In the genomic region with DNA sequence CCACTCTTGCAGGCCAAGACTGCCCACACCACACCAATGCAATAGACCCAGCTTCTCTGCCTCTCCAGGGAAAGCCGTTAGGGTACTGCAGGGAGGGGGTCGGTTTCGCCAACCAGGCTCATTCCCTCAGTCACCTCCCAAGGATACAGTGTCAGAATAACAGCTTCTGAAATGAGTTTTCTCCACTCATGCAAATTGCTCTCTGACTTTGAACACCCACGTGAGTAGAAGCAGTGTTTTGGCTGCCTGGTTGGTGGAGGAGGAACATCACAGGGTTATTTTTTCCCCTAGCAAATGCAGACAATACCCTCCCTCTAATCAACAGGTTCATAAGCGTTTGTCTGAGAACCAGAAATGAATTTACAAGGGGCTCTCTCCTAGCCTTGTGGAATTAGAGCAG, we compare ENCODE assay signal across 18 cellular contexts.
DNase-seq lines count a peak whose midpoint lies in the region; ATAC-seq, FAIRE-seq and TF ChIP-seq lines count a peak whose summit lies in the region.
"Had no signal": no experiment of that assay in that cellular context is flagged by ENCODE, and none has a peak within 500 bp of the region (broad histone marks: within the 10 kb centered on the region; RNA-seq: fewer than 3 reads in every experiment).

No MANE protein-coding gene starts in this region.

- H4K91ac ChIP-seq in trophoblast cell (ENCODE audit: low read depth, low read length): no peak overlapping the region

- no peak for DNase-seq in activated CD4-positive, CD25-positive, alpha-beta regulatory T cell (lab: John Stamatoyannopoulos, UW)
- DNase-seq in GM12878 (ENCODE audit: low read depth, low spot score): no peak
- DNase-seq in trophoblast cell: no peak
- DNase-seq in foreskin keratinocyte: no peak
- no peak for DNase-seq in left lobe of liver (ENCODE audit: low spot score)
- DNase-seq: amniotic stem cell; esophagus squamous epithelium; NCI-H1105 treated with DMSO at 0.1 percent for 48 hours; NCI-H345; stimulated activated naive CD8-positive, alpha-beta T cell treated with anti-CD3 and anti-CD28 coated beads, Interleukin-15, Interleukin-2, amounts not matched to agents 100 U/mL and 50 U/mL, for 24 hours had no signal

- no peak overlapping the region for H2AK5ac ChIP-seq in trophoblast cell (ENCODE audit: low read length)

- H4K12ac ChIP-seq in trophoblast cell (ENCODE audit: low read depth, low read length): no peak overlapping the region

- no peaks in the 10 kb centered on the region for H4K20me1 ChIP-seq in GM12878 (ENCODE audit: control insufficient read depth, insufficient read depth)

- in situ Hi-C loops in GM12878 (cut with MboI): no loop called here

- SMC1A ChIA-PET in GM12878 (lab: Charles Lee; ENCODE audit: uncharacterized antibody, unreplicated experiment): interaction anchor here (0.7 to 10.8 kb wide), 12 partner anchors 10 to 128 kb away, joined by 3 to 102 read pairs (median 5); no protein-coding TSS in a partner anchor

- intact Hi-C loops in GM12878 (cut with micrococcal nuclease; ENCODE audit: unreplicated experiment): no loop called here

- H3K18ac ChIP-seq in trophoblast cell (ENCODE audit: low read length): peak overlapping the region; percentile 42

- H3K79me1 ChIP-seq in trophoblast cell (ENCODE audit: low read length): peaks cover 11% of the 10 kb centered on the region

- TF ChIP-seq CTCF in GM12878 (IDR thresholded peaks at IDR 0.05 in 2 of 3, conservative IDR thresholded peaks at IDR 0.05 in 1 of 3; ENCODE audit: control insufficient read depth in 2 of 3, extremely low read depth in 1 of 3, insufficient read depth in 1 of 3, low read depth in 3 of 3, low read length in 3 of 3) (no peak), foreskin keratinocyte (conservative IDR thresholded peaks at IDR 0.05) (no peak)

- RAD21 ChIA-PET in GM12878 (lab: Charles Lee; ENCODE audit: unreplicated experiment): interaction anchor here (0.7 to 5.7 kb wide), 12 partner anchors 12 to 243 kb away, joined by 3 to 28 read pairs (median 4); no protein-coding TSS in a partner anchor

- H3K36me3 ChIP-seq in GM12878 (ENCODE audit: control insufficient read depth in 2 of 2, insufficient read depth in 2 of 2, low read length in 1 of 2) (no peaks in the 10 kb centered on the region; a peak in 1 of 4 replicates), trophoblast cell (ENCODE audit: control insufficient read depth in 1 of 2, insufficient read depth in 2 of 2, low read length in 2 of 2) (peaks cover 0 to 3% of the 10 kb centered on the region in 2 experiments)
- H3K36me3 ChIP-seq: esophagus squamous epithelium, neutrophil had no signal

- no peak for FAIRE-seq in GM12878 (lab: Jason Lieb, UNC)
- FAIRE-seq: G401.6, GM18507 had no signal

- CTCF ChIA-PET in GM12878 (lab: Yijun Ruan, JAX): interaction anchor here (0.8 to 3.3 kb wide), 8 partner anchors 13 to 243 kb away, joined by 4 to 17 read pairs (median 6); no protein-coding TSS in a partner anchor

- H2BK12ac ChIP-seq in trophoblast cell (ENCODE audit: low read length): no peak overlapping the region

- no peak overlapping the region for H2BK120ac ChIP-seq in trophoblast cell (ENCODE audit: insufficient read depth, low read length, poor library complexity)

- no peak for TF ChIP-seq POLR2A in GM12878 (IDR thresholded peaks at IDR 0.05; ENCODE audit: low read depth, low read length)

- no peak overlapping the region for H3K14ac ChIP-seq in trophoblast cell (ENCODE audit: low read length)

- no peak overlapping the region for H3K4ac ChIP-seq in trophoblast cell (ENCODE audit: low read depth, low read length)

- peak; percentile 14 to 30 for ATAC-seq in activated CD4-positive, CD25-positive, alpha-beta regulatory T cell treated with anti-CD3 and anti-CD28 coated beads, Interleukin-2, amount 50 U/mL, for 24 hours
- ATAC-seq in HG02798 (IDR thresholded peaks at IDR 0.05; ENCODE audit: poor library complexity, unreplicated experiment): peak; percentile 46
- ATAC-seq in GM12878: peak; percentile 62
- no peak for ATAC-seq in foreskin keratinocyte
- no peak for ATAC-seq in GM19351 (IDR thresholded peaks at IDR 0.05; ENCODE audit: unreplicated experiment)
- no peak for ATAC-seq in left lobe of liver
- ATAC-seq: SK-N-SH treated with all-trans-retinoic acid at 6 μM for 48 hours; stimulated activated naive CD8-positive, alpha-beta T cell treated with anti-CD3 and anti-CD28 coated beads, Interleukin-15, Interleukin-2, amounts not matched to agents 100 U/mL and 50 U/mL, for 24 hours had no signal

- H3K27me3 ChIP-seq in GM12878 (replicated peaks in 1 of 2; ENCODE audit: control insufficient read depth in 2 of 2, insufficient read depth in 2 of 2, low read length in 1 of 2) (no peaks in the 10 kb centered on the region), trophoblast cell (ENCODE audit: insufficient read depth, low read length) (no peaks in the 10 kb centered on the region), foreskin keratinocyte (no peaks in the 10 kb centered on the region)
- H3K27me3 ChIP-seq: esophagus squamous epithelium, neutrophil had no signal

- H2AFZ ChIP-seq in GM12878 (ENCODE audit: control insufficient read depth, low read depth, low read length): no peak overlapping the region
- H2AFZ ChIP-seq in trophoblast cell (ENCODE audit: insufficient read depth, low read length, poor library complexity): no peak overlapping the region

- H2BK5ac ChIP-seq in trophoblast cell (ENCODE audit: low read depth, low read length, poor library complexity): no peak overlapping the region

- no peak for TF ChIP-seq RAD21 in GM12878 (IDR thresholded peaks at IDR 0.05; ENCODE audit: insufficient read depth, low read depth, low read length)

- H3K4me3 ChIP-seq in GM12878: no peak overlapping the region
- no peak overlapping the region for H3K4me3 ChIP-seq in trophoblast cell (ENCODE audit: low read depth, low read length)
- H3K4me3 ChIP-seq: coronary artery, esophagus squamous epithelium had no signal

- POLR2A ChIA-PET in GM12878 (lab: Charles Lee): interaction anchor here (0.8 to 2.4 kb wide), 11 partner anchors 12 to 62 kb away, joined by 3 to 12 read pairs (median 4); no protein-coding TSS in a partner anchor

- H3K9me3 ChIP-seq in GM12878 (replicated peaks; ENCODE audit: control insufficient read depth, insufficient read depth, low read length) (no peaks in the 10 kb centered on the region), trophoblast cell (ENCODE audit: insufficient read depth, low read depth, low read length) (no peaks in the 10 kb centered on the region)
- H3K9me3 ChIP-seq: esophagus squamous epithelium, neutrophil had no signal

- no peak overlapping the region for H4K8ac ChIP-seq in trophoblast cell (ENCODE audit: low read depth, low read length)

- peaks cover 21% of the 10 kb centered on the region for H3K79me2 ChIP-seq in GM12878 (ENCODE audit: control insufficient read depth, insufficient read depth, low read length)
- H3K79me2 ChIP-seq in trophoblast cell (ENCODE audit: control insufficient read depth, insufficient read depth, low read length, poor library complexity): no peaks in the 10 kb centered on the region

- H3K4me1 ChIP-seq in GM12878 (ENCODE audit: control insufficient read depth, insufficient read depth, low read length) (peaks cover 36% of the 10 kb centered on the region), trophoblast cell (ENCODE audit: control insufficient read depth in 1 of 2, insufficient read depth in 2 of 2, low read length in 2 of 2) (peaks cover 23 to 25% of the 10 kb centered on the region in 2 experiments), foreskin keratinocyte (peaks cover 10% of the 10 kb centered on the region)

- H3K9ac ChIP-seq in GM12878 (ENCODE audit: control insufficient read depth, insufficient read depth, low read length) (peak overlapping the region; percentile 23; the same call in 1 of the 2 replicates), trophoblast cell (ENCODE audit: low read length) (no peak overlapping the region)

- no TSS peak for BruUV-seq in GM12878 (replicated peaks; lab: Mats Ljungman, UMichigan)

- H3K27ac ChIP-seq in GM12878 (ENCODE audit: control insufficient read depth, insufficient read depth) (peak overlapping the region; percentile 72), trophoblast cell (ENCODE audit: low read depth, low read length) (no peak overlapping the region), foreskin keratinocyte (no peak overlapping the region)
- H3K27ac ChIP-seq: coronary artery, esophagus squamous epithelium, neutrophil had no signal

- H3K23ac ChIP-seq in trophoblast cell (ENCODE audit: low read length): no peak overlapping the region

- H3K4me2 ChIP-seq in GM12878 (ENCODE audit: control insufficient read depth, insufficient read depth) (peak overlapping the region; percentile 81), trophoblast cell (ENCODE audit: low read length) (no peak overlapping the region)

- 3% methylated on average over 5 of the region's 5 CpGs for WGBS in GM12878 (ENCODE audit: insufficient coverage, insufficient replicate concordance, low lambda C conversion rate, missing lambda C conversion rate)
- WGBS in trophoblast cell (ENCODE audit: extremely low coverage, insufficient coverage, insufficient read length): no CpG with 5 or more reads among the region's 5 CpGs

- TF ChIP-seq EP300 in GM12878 (IDR thresholded peaks at IDR 0.05; ENCODE audit: borderline replicate concordance in 1 of 2, control insufficient read depth in 1 of 2, low read depth in 2 of 2, low read length in 2 of 2): 0 out of 4 replicates have a peak, but pooled peaks of 1 of the 2 experiments have one; percentile 5

TF ChIP-seq in GM12878, 131 proteins besides CTCF, POLR2A, EP300 and RAD21 (continues in another document):
- TF ChIP-seq SREBF2 (IDR thresholded peaks at IDR 0.05; ENCODE audit: low read length): no peak

Comparison
In these comparisons a context has a peak if more than half of its experiments do, and no peak if none do; other contexts are left out.
1. ATAC-seq: peak in activated CD4-positive, CD25-positive, alpha-beta regulatory T cell treated with anti-CD3 and anti-CD28 coated beads, Interleukin-2, amount 50 U/mL, for 24 hours (2 of 2), HG02798 (single experiment) and GM12878 (single experiment); none in foreskin keratinocyte (single experiment), GM19351 (single experiment) and left lobe of liver (single experiment).